ENCODE assay signal across 8 cellular contexts in the genomic region with DNA sequence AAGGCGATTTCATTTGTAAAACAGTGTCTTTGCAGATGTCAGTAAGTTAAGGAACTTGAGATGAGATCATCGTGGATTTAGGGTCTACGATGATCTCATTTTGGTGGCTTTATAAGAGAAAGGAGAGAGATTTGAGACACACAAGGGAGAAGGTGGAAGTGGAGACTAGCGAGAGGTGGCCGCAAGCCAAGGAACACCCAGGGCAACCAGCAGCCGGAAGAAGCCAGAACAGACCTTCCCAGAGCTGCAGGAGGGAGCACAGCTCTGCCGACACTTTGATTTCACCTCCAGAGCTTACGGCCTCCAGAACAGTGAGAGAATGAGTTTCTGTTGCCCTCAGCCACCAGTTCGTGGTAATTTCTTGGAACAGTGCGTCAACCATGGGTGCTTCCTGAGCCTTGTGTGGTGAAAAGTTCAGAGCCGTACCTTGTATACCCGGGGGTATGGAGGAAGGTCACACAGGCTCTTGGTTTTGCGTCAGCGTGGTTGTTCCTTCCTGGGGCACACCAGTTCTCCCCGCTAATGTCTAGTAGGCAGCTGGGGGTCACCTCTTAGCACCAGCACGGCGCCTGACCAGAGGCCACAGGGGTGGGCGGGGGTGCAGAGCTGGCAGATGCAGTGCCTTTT. TPM values are rescaled to one million over a fixed set of nuclear protein-coding genes. Genes with fewer than 3 reads are reported as not detected.
DNase-seq lines count a peak whose midpoint lies in the region; ATAC-seq and TF ChIP-seq lines count a peak whose summit lies in the region.

No MANE protein-coding gene starts in this region.

- peak overlapping the region; percentile 64 for H3K4me3 Mint-ChIP-seq in activated CD8-positive, alpha-beta T cell treated with anti-CD3 and anti-CD28 coated beads for 36 hours

- no peaks in the 10 kb centered on the region for H3K27me3 Mint-ChIP-seq in activated CD8-positive, alpha-beta T cell treated with anti-CD3 and anti-CD28 coated beads for 36 hours

- CTCF ChIA-PET in activated CD8-positive, alpha-beta T cell treated with anti-CD3 and anti-CD28 coated beads for 36 hours (lab: Charles Lee), result interaction anchor here (0.9 to 3.7 kb wide), 4 partner anchors 10 to 30 kb away, joined by 3 to 22 read pairs (median 5); a partner anchor contains a TSS

- peak overlapping the region in 1 of 2 donors; percentile 44 for H3K9ac ChIP-seq in duodenal mucosa (ENCODE audit: low read depth in 1 of 2, low read length in 2 of 2)
- H3K9ac ChIP-seq in rectal smooth muscle tissue (ENCODE audit: low read length), result no peak overlapping the region

- TF ChIP-seq CTCF in activated CD8-positive, alpha-beta T cell treated with anti-CD3 and anti-CD28 coated beads for 36 hours (IDR thresholded peaks at IDR 0.05), result no peak
- no peak for TF ChIP-seq CTCF in upper lobe of right lung (IDR thresholded peaks at IDR 0.05)

- POLR2A ChIA-PET in activated CD8-positive, alpha-beta T cell treated with anti-CD3 and anti-CD28 coated beads for 36 hours (lab: Charles Lee), result interaction anchor here (0.6 to 3.2 kb wide), 14 partner anchors 9 to 375 kb away, joined by 3 to 39 read pairs (median 4); no protein-coding TSS in a partner anchor

- H3K36me3 Mint-ChIP-seq in activated CD8-positive, alpha-beta T cell treated with anti-CD3 and anti-CD28 coated beads for 36 hours (ENCODE audit: low read depth), result no peaks in the 10 kb centered on the region

- no peaks in the 10 kb centered on the region for H3K9me3 Mint-ChIP-seq in activated CD8-positive, alpha-beta T cell treated with anti-CD3 and anti-CD28 coated beads for 36 hours

- peaks cover 41% of the 10 kb centered on the region for H3K4me1 Mint-ChIP-seq in activated CD8-positive, alpha-beta T cell treated with anti-CD3 and anti-CD28 coated beads for 36 hours (ENCODE audit: low read depth)

- H3K4me3 ChIP-seq in duodenal mucosa (ENCODE audit: low read depth in 1 of 2, low read length in 2 of 2), result peak overlapping the region in 1 of 2 donors; percentile 41
- peak overlapping the region; percentile 8 for H3K4me3 ChIP-seq in rectal smooth muscle tissue (ENCODE audit: low read length)
- H3K4me3 ChIP-seq in upper lobe of right lung, result peak overlapping the region; percentile 29

- H3K27ac ChIP-seq in duodenal mucosa (ENCODE audit: low read depth, low read length) (peak overlapping the region; percentile 44), rectal smooth muscle tissue (ENCODE audit: low read depth, low read length) (no peak overlapping the region), upper lobe of right lung (peak overlapping the region; percentile 75)

- H3K27me3 ChIP-seq in duodenal mucosa (ENCODE audit: control insufficient read depth in 1 of 2, insufficient read depth in 2 of 2, low read length in 2 of 2), result no peaks in the 10 kb centered on the region
- no peaks in the 10 kb centered on the region for H3K27me3 ChIP-seq in rectal smooth muscle tissue (ENCODE audit: control insufficient read depth, insufficient read depth, low read length)
- H3K27me3 ChIP-seq in upper lobe of right lung, result no peaks in the 10 kb centered on the region

- peak; percentile 94 for ATAC-seq in activated CD8-positive, alpha-beta T cell treated with anti-CD3 and anti-CD28 coated beads for 36 hours
- ATAC-seq in upper lobe of right lung, result peak; percentile 84

- intact Hi-C loops in activated CD8-positive, alpha-beta T cell treated with anti-CD3 and anti-CD28 coated beads for 36 hours (cut with micrococcal nuclease), result no loop called here
- intact Hi-C loops in upper lobe of right lung (cut with DNase I), result no loop called here

- H3K9me3 ChIP-seq in duodenal mucosa (ENCODE audit: control insufficient read depth in 1 of 2, low read length in 2 of 2) (no peaks in the 10 kb centered on the region), upper lobe of right lung (no peaks in the 10 kb centered on the region)

- peak overlapping the region; percentile 92 for H3K27ac Mint-ChIP-seq in activated CD8-positive, alpha-beta T cell treated with anti-CD3 and anti-CD28 coated beads for 36 hours

- peaks cover 12 to 24% of the 10 kb centered on the region in 2 donors for H3K4me1 ChIP-seq in duodenal mucosa (ENCODE audit: control insufficient read depth in 1 of 2, insufficient read depth in 2 of 2, low read length in 2 of 2)
- H3K4me1 ChIP-seq in rectal smooth muscle tissue (ENCODE audit: control insufficient read depth, insufficient read depth, low read length), result no peaks in the 10 kb centered on the region
- peaks cover 31% of the 10 kb centered on the region for H3K4me1 ChIP-seq in upper lobe of right lung

- DNase-seq in Daoy (ENCODE audit: low read depth) (peak; percentile 63), upper lobe of right lung (peak; percentile 77), NCI-H69 (lab: John Stamatoyannopoulos, UW) (no peak), NCI-H1694 (lab: John Stamatoyannopoulos, UW) (no peak), GM19238 (ENCODE audit: insufficient read length, low spot score) (no peak)
- peak; percentile 91 for DNase-seq in activated CD8-positive, alpha-beta T cell treated with anti-CD3 and anti-CD28 coated beads for 36 hours

- H3K36me3 ChIP-seq in duodenal mucosa (ENCODE audit: control insufficient read depth in 1 of 2, insufficient read depth in 2 of 2, low read length in 2 of 2) (no peaks in the 10 kb centered on the region), rectal smooth muscle tissue (ENCODE audit: control insufficient read depth, insufficient read depth, low read length) (no peaks in the 10 kb centered on the region), upper lobe of right lung (no peaks in the 10 kb centered on the region)

RNA-seq across cellular contexts. Expression of a gene that starts 12.9 kb away (rescaled TPM):
- total RNA-seq in Daoy (2014; rRNA removed; shearing (Covaris generic)), result 25.5 and 26.8 TPM in 2 replicates
- total RNA-seq in activated CD8-positive, alpha-beta T cell treated with anti-CD3 and anti-CD28 coated beads for 36 hours, result 10 to 100 TPM; 79.7 to 91.6 TPM
- 144 TPM for total RNA-seq in upper lobe of right lung

Comparison
In these comparisons a context has a peak if more than half of its experiments do, and no peak if none do; other contexts are left out.
1. DNase-seq: peak in Daoy (single experiment), activated CD8-positive, alpha-beta T cell treated with anti-CD3 and anti-CD28 coated beads for 36 hours (single experiment) and upper lobe of right lung (single experiment); none in NCI-H69 (single experiment), NCI-H1694 (single experiment) and GM19238 (single experiment).